Comparison of ENCODE assay signal across 14 cellular contexts in the genomic region with DNA sequence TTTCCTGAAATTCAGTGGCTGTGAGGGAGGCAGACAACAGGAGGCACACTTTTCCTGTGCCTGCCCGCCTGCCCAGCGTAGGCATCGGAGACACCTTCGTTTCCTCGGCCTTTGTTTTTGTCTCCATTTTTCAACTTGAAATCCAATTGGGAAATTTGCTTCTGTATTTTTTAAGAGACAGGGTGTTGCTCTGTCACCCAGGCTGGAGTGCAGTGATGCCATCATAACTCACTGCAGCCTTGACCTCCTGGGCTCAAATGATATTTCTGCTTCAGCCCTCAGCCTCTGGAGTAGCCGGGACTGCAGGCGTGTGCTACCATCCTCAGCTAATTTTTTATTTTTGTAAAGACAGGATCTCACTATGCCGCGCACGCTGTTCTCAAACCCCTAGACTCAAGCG. TPM values are rescaled to one million over a fixed set of nuclear protein-coding genes. Genes with fewer than 3 reads are reported as not detected.
DNase-seq lines count a peak whose midpoint lies in the region; ATAC-seq and TF ChIP-seq lines count a peak whose summit lies in the region.
"Had no signal": no experiment of that assay in that cellular context is flagged by ENCODE, and none has a peak within 500 bp of the region (broad histone marks: within the 10 kb centered on the region; RNA-seq: fewer than 3 reads in every experiment).

No MANE protein-coding gene starts in this region.

- no TSS peak for BruUV-seq in mammary epithelial cell (replicated peaks; lab: Mats Ljungman, UMichigan)

- H3K4me1 Mint-ChIP-seq in T-helper 17 cell: peaks cover 2% of the 10 kb centered on the region
- H3K4me1 Mint-ChIP-seq in natural killer cell treated with Interleukin-12 subunit alpha and Interleukin-12 subunit beta and Interleukin-15 and Interleukin-18, amount 100 ng/mL, for 72 hours (ENCODE audit: low read depth in 2 of 2): no peaks in the 10 kb centered on the region
- no peaks in the 10 kb centered on the region for H3K4me1 Mint-ChIP-seq in immature natural killer cell

- H3K27me3 ChIP-seq in mammary epithelial cell (ENCODE audit: insufficient read depth, low read length): no peaks in the 10 kb centered on the region
- H3K27me3 ChIP-seq: BLaER1 treated with 17β-estradiol and CSF1 and Interleukin-3, amounts not matched to agents 10 nM and 100 nM had no signal

- intact Hi-C loops in mammary epithelial cell (cut with micrococcal nuclease): loop anchor here (5.0 kb wide), 1 partner anchor 158 kb away; no protein-coding TSS in a partner anchor

- no peak overlapping the region for H2AFZ ChIP-seq in mammary epithelial cell (ENCODE audit: low read depth, low read length)

- in situ Hi-C loops in mammary epithelial cell (cut with MboI; ENCODE audit: low sequenced_read_pairs in 2 of 2): no loop called here

- TF ChIP-seq CTCF in coronary artery (IDR thresholded peaks at IDR 0.05) (no peak), mammary epithelial cell (conservative IDR thresholded peaks at IDR 0.05 in 1 of 2, IDR thresholded peaks at IDR 0.05 in 1 of 2; ENCODE audit: extremely low read depth in 1 of 2, insufficient read depth in 1 of 2, low read depth in 1 of 2, low read length in 2 of 2) (no peak)

- WGBS in mammary epithelial cell (ENCODE audit: low coverage, missing lambda C conversion rate): 97% methylated on average over 11 of the region's 11 CpGs

- H3K9me3 ChIP-seq in T-helper 17 cell (ENCODE audit: control insufficient read depth, low read length, poor library complexity, severe bottlenecking) (no peaks in the 10 kb centered on the region), mammary epithelial cell (replicated peaks; ENCODE audit: insufficient read depth, low read length) (no peaks in the 10 kb centered on the region)
- H3K9me3 ChIP-seq: BLaER1 treated with 17β-estradiol and CSF1 and Interleukin-3, amounts not matched to agents 10 nM and 100 nM; HAP-1 had no signal

- no peak for ATAC-seq in T-helper 17 cell
- no peak for ATAC-seq in natural killer cell treated with Interleukin-12 subunit alpha and Interleukin-12 subunit beta and Interleukin-15 and Interleukin-18, amount 100 ng/mL, for 72 hours
- ATAC-seq: CD8-positive, alpha-beta T cell had no signal

- H3K79me2 ChIP-seq in mammary epithelial cell (ENCODE audit: insufficient read depth, low read length): no peaks in the 10 kb centered on the region

- H3K36me3 Mint-ChIP-seq in T-helper 17 cell (ENCODE audit: low read depth): peaks cover 4% of the 10 kb centered on the region
- H3K36me3 Mint-ChIP-seq in natural killer cell treated with Interleukin-12 subunit alpha and Interleukin-12 subunit beta and Interleukin-15 and Interleukin-18, amount 100 ng/mL, for 72 hours: peaks cover 15% of the 10 kb centered on the region
- H3K36me3 Mint-ChIP-seq in immature natural killer cell: peaks cover 24 to 31% (median 29%) of the 10 kb centered on the region in 3 donors

- H3K27ac ChIP-seq in coronary artery: no peak overlapping the region
- H3K27ac ChIP-seq in mammary epithelial cell (ENCODE audit: insufficient read depth, low read depth, low read length): no peak overlapping the region
- H3K27ac ChIP-seq: BLaER1 treated with 17β-estradiol and CSF1 and Interleukin-3, amounts not matched to agents 10 nM and 100 nM had no signal

- H3K9ac ChIP-seq in mammary epithelial cell (ENCODE audit: insufficient read depth, low read length): no peak overlapping the region
- H3K9ac ChIP-seq: BLaER1 treated with 17β-estradiol and CSF1 and Interleukin-3, amounts not matched to agents 10 nM and 100 nM had no signal

- peaks cover 8% of the 10 kb centered on the region for H3K36me3 ChIP-seq in mammary epithelial cell (ENCODE audit: insufficient read depth, low read length)

- H3K4me3 ChIP-seq in coronary artery (no peak overlapping the region), mammary epithelial cell (replicated peaks in 1 of 3; ENCODE audit: insufficient read depth in 1 of 3, low read depth in 2 of 3, low read length in 3 of 3) (no peak overlapping the region)
- H3K4me3 ChIP-seq: BLaER1 treated with 17β-estradiol and CSF1 and Interleukin-3, amounts not matched to agents 10 nM and 100 nM; HAP-1 had no signal

- H3K27me3 Mint-ChIP-seq in T-helper 17 cell (no peaks in the 10 kb centered on the region), immature natural killer cell (ENCODE audit: low read depth in 3 of 3) (peaks cover 0 to 5% (median 0%) of the 10 kb centered on the region in 3 donors)
- H3K27me3 Mint-ChIP-seq in natural killer cell treated with Interleukin-12 subunit alpha and Interleukin-12 subunit beta and Interleukin-15 and Interleukin-18, amount 100 ng/mL, for 72 hours: no peaks in the 10 kb centered on the region

- no peak overlapping the region for H3K4me3 Mint-ChIP-seq in T-helper 17 cell
- H3K4me3 Mint-ChIP-seq in natural killer cell treated with Interleukin-12 subunit alpha and Interleukin-12 subunit beta and Interleukin-15 and Interleukin-18, amount 100 ng/mL, for 72 hours: no peak overlapping the region
- no peak overlapping the region for H3K4me3 Mint-ChIP-seq in immature natural killer cell
- H3K4me3 Mint-ChIP-seq: CD8-positive, alpha-beta T cell had no signal

- CTCF ChIA-PET in mammary epithelial cell (lab: Charles Lee; ENCODE audit: low non-redundant PET): no interaction called here

- no peak overlapping the region for H3K4me2 ChIP-seq in mammary epithelial cell (ENCODE audit: insufficient read depth, low read depth, low read length)
- H3K4me2 ChIP-seq: BLaER1 treated with 17β-estradiol and CSF1 and Interleukin-3, amounts not matched to agents 10 nM and 100 nM had no signal

- H3K9me3 Mint-ChIP-seq in natural killer cell treated with Interleukin-12 subunit alpha and Interleukin-12 subunit beta and Interleukin-15 and Interleukin-18, amount 100 ng/mL, for 72 hours: no peaks in the 10 kb centered on the region
- H3K9me3 Mint-ChIP-seq in immature natural killer cell: no peaks in the 10 kb centered on the region
- H3K9me3 Mint-ChIP-seq: CD8-positive, alpha-beta T cell had no signal

- H3K4me1 ChIP-seq in mammary epithelial cell (ENCODE audit: insufficient read depth, low read length): no peaks in the 10 kb centered on the region
- H3K4me1 ChIP-seq: HAP-1 had no signal

- peak; percentile 14 for DNase-seq in activated effector memory CD4-positive, alpha-beta T cell treated with anti-CD3 and anti-CD28 coated beads, Interleukin-2, amount 50 U/mL, for 16 hours
- no peak for DNase-seq in activated effector memory CD4-positive, alpha-beta T cell treated with Interleukin-2 at 50 U/mL for 16 hours
- DNase-seq in T-helper 17 cell: no peak
- DNase-seq in coronary artery (ENCODE audit: low spot score): peak; percentile 36
- DNase-seq in natural killer cell treated with Interleukin-12 subunit alpha and Interleukin-12 subunit beta and Interleukin-15 and Interleukin-18, amount 100 ng/mL, for 72 hours (ENCODE audit: low spot score): no peak
- no peak for DNase-seq in immature natural killer cell
- no peak for DNase-seq in mammary epithelial cell
- DNase-seq: 8988T; Calu3; CD8-positive, alpha-beta T cell; DMS79 treated with DMSO at 0.1 percent for 48 hours; GF-D8 had no signal

- dilution Hi-C loops in mammary epithelial cell (cut with HindIII; ENCODE audit: low sequenced_read_pairs): no loop called here

- H3K27ac Mint-ChIP-seq in T-helper 17 cell (peak overlapping the region; percentile 24), immature natural killer cell (peak overlapping the region in 1 of 6 donors; percentile 66)
- H3K27ac Mint-ChIP-seq in natural killer cell treated with Interleukin-12 subunit alpha and Interleukin-12 subunit beta and Interleukin-15 and Interleukin-18, amount 100 ng/mL, for 72 hours: no peak overlapping the region
- H3K27ac Mint-ChIP-seq: CD8-positive, alpha-beta T cell had no signal

- H4K20me1 ChIP-seq in mammary epithelial cell (ENCODE audit: insufficient read depth, low read length): no peaks in the 10 kb centered on the region

RNA-seq across cellular contexts. Expression of a gene that starts 50.8 kb away (rescaled TPM):
- total RNA-seq in T-helper 17 cell (10 to 100 TPM; 33.9 to 35.1 TPM), mammary epithelial cell (1 to 10 TPM; 7.7 to 8.6 TPM)
- total RNA-seq in natural killer cell treated with Interleukin-12 subunit alpha and Interleukin-12 subunit beta and Interleukin-15 and Interleukin-18, amount 100 ng/mL, for 72 hours: 10 to 100 TPM; 14.9 to 18.9 TPM
- polyA plus RNA-seq in immature natural killer cell (10 to 100 TPM in 1 of 3 donors, 1 to 10 TPM in 2; 1.6 to 13.2 (median 4.0) TPM), mammary epithelial cell (2.3 TPM)
- 7.7 TPM for polyA minus RNA-seq in mammary epithelial cell

Comparison
In these comparisons a context has a peak if more than half of its experiments do, and no peak if none do; other contexts are left out.
1. DNase-seq: peak in activated effector memory CD4-positive, alpha-beta T cell treated with anti-CD3 and anti-CD28 coated beads, Interleukin-2, amount 50 U/mL, for 16 hours (single experiment) and coronary artery (single experiment); none in activated effector memory CD4-positive, alpha-beta T cell treated with Interleukin-2 at 50 U/mL for 16 hours (single experiment), T-helper 17 cell (0 of 3), natural killer cell treated with Interleukin-12 subunit alpha and Interleukin-12 subunit beta and Interleukin-15 and Interleukin-18, amount 100 ng/mL, for 72 hours (single experiment), immature natural killer cell (0 of 3) and mammary epithelial cell (single experiment).